In genomic region chr6:56616967-56617366, GRCh38 we compare ENCODE assay signal across 25 cellular contexts.
"Had no signal": no experiment of that assay in that cellular context is flagged by ENCODE, and none has a peak within 500 bp of the region (broad histone marks: within the 10 kb centered on the region; RNA-seq: fewer than 3 reads in every experiment).

No MANE protein-coding gene starts in this region.

- H2AFZ ChIP-seq: parathyroid adenoma had no signal

- H3K9me3 ChIP-seq: esophagus muscularis mucosa, heart right ventricle, left lung, neutrophil, right atrium auricular region, thoracic aorta, tibial nerve, upper lobe of left lung had no signal

- H3K36me3 ChIP-seq: neutrophil had no signal

- H3K79me2 ChIP-seq: parathyroid adenoma had no signal

- H3K9ac ChIP-seq: parathyroid adenoma had no signal

- FAIRE-seq: endothelial cell of umbilical vein, islet of Langerhans, urothelium cell line had no signal

- H3K4me1 ChIP-seq: esophagus muscularis mucosa, left lung, parathyroid adenoma, tibial nerve, upper lobe of left lung had no signal

- DNase-seq: dermis blood vessel endothelial cell; effector memory CD4-positive, alpha-beta T cell; foreskin melanocyte; glutamatergic neuron; heart right ventricle; hippocampal formation; left cardiac atrium; left lung; mesenchymal stem cell; midbrain; natural killer cell; stimulated activated CD4-positive, alpha-beta T cell treated with anti-CD3 and anti-CD28 coated beads, Interleukin-2, amount 100 ng/mL, for 24 hours; stimulated activated CD4-positive, alpha-beta T cell treated with anti-CD3 and anti-CD28 coated beads, Interleukin-4, amount 100 ng/mL, for 24 hours; stimulated activated naive CD8-positive, alpha-beta T cell treated with anti-CD3 and anti-CD28 coated beads, Interleukin-15, Interleukin-2, amounts not matched to agents 100 U/mL and 50 U/mL, for 24 hours; upper lobe of left lung had no signal

- H3K27me3 ChIP-seq: esophagus muscularis mucosa, heart right ventricle, left lung, neutrophil, right atrium auricular region, tibial nerve, upper lobe of left lung had no signal

- H3K27ac ChIP-seq: coronary artery, esophagus muscularis mucosa, heart right ventricle, left lung, neutrophil, parathyroid adenoma, right atrium auricular region, thoracic aorta, tibial nerve, upper lobe of left lung had no signal

- H3K4me3 ChIP-seq: coronary artery, esophagus muscularis mucosa, heart right ventricle, left lung, right atrium auricular region, thoracic aorta, tibial nerve, upper lobe of left lung had no signal
